ENCODE assay signal across 1 cellular context in the genomic region with DNA sequence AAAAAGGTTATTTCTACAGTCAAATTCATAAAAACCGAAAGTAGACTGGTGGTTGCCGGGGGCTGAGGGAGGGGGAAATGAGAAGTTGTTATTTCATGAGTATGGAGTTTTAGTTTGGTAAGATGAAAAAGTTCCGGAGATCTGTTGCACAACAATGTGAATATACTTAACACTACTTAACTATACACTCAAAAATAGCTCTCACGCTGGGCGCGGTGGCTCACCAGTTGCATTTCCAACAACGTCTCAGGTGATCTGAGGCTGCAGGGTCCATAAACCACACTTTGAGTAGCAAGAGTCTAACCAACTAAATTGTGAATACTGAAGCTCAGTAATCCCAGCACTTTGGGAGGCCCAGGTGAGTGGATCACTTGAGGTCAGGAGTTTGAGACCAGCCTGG.
TF ChIP-seq lines count a peak whose summit lies in the region.

No MANE protein-coding gene starts in this region.

TF ChIP-seq in GM23338, 12 proteins besides CTCF, POLR2A, EP300 and RAD21 (continued from another document):
- TF ChIP-seq REST (IDR thresholded peaks at IDR 0.05; ENCODE audit: unreplicated experiment): no peak
- TF ChIP-seq EZH2 (IDR thresholded peaks at IDR 0.05; ENCODE audit: low read depth, unreplicated experiment): no peak
- TF ChIP-seq POLR2AphosphoS5 (IDR thresholded peaks at IDR 0.05; ENCODE audit: low read depth): no peak
